32 cellular contexts compared by ENCODE assay signal in the genomic region with DNA sequence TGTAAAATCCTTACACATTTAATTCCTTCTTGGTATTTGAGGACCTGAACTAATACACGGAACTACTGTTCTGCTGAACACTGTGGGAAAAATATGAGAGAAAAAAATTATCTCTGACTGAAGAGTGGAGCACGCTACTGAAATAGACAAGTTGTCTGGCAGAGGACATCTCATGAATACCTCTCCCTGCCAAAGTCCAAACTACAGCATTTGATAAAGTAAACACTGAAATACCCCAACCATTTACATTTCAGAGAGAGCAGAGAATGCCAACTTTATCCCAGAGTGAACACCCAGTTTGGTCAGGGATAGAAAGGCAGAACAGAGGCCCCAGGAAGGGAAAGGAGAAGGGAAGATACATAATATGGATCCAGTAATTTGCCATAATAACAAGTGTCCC.
"Had no signal": no experiment of that assay in that cellular context is flagged by ENCODE, and none has a peak within 500 bp of the region (broad histone marks: within the 10 kb centered on the region; RNA-seq: fewer than 3 reads in every experiment).

No MANE protein-coding gene starts in this region.

- H3K27ac Mint-ChIP-seq: activated B cell treated with CpG ODN at 0.5 μM for 24 hours; activated CD4-positive, alpha-beta memory T cell treated with anti-CD3 and anti-CD28 coated beads for 36 hours; activated naive CD4-positive, alpha-beta T cell treated with anti-CD3 and anti-CD28 coated beads, Interleukin-2, amount 10 ng/mL, durations not matched to agents 7 days and 5 days; activated naive CD8-positive, alpha-beta T cell treated with anti-CD3 and anti-CD28 coated beads, Interleukin-2, amount 10 ng/mL, durations not matched to agents 7 days and 5 days; activated T-cell treated with anti-CD3 and anti-CD28 coated beads, Interleukin-2, amount 50 U/mL, for 24 hours; activated T-cell treated with anti-CD3 and anti-CD28 coated beads, Interleukin-2, amount 50 U/mL, for 72 hours; dendritic cell treated with granulocyte-macrophage colony-stimulating factor and Interleukin-4, amounts not matched to agents 40 ng/mL and 50 ng/mL, for 4 days; endodermal cell; T-helper 17 cell; T-helper 2 cell treated with Interferon-gamma antibody and Interleukin-4, amounts not matched to agents 5 μg/mL and 100 μg/mL, for 36 hours had no signal

- H3K27ac ChIP-seq: ascending aorta, breast epithelium, cardiac muscle cell, coronary artery, dorsolateral prefrontal cortex, WERI-Rb-1 had no signal

- H3K9me3 Mint-ChIP-seq: activated naive CD4-positive, alpha-beta T cell treated with anti-CD3 and anti-CD28 coated beads, Interleukin-2, amount 10 ng/mL, durations not matched to agents 7 days and 5 days; activated naive CD8-positive, alpha-beta T cell treated with anti-CD3 and anti-CD28 coated beads, Interleukin-2, amount 10 ng/mL, durations not matched to agents 7 days and 5 days; endodermal cell had no signal

- H3K27me3 Mint-ChIP-seq: activated B cell treated with CpG ODN at 0.5 μM for 24 hours; activated CD4-positive, alpha-beta memory T cell treated with anti-CD3 and anti-CD28 coated beads for 36 hours; activated naive CD4-positive, alpha-beta T cell treated with anti-CD3 and anti-CD28 coated beads, Interleukin-2, amount 10 ng/mL, durations not matched to agents 7 days and 5 days; activated naive CD8-positive, alpha-beta T cell treated with anti-CD3 and anti-CD28 coated beads, Interleukin-2, amount 10 ng/mL, durations not matched to agents 7 days and 5 days; activated T-cell treated with anti-CD3 and anti-CD28 coated beads, Interleukin-2, amount 50 U/mL, for 24 hours; dendritic cell treated with granulocyte-macrophage colony-stimulating factor and Interleukin-4, amounts not matched to agents 40 ng/mL and 50 ng/mL, for 4 days; T-helper 17 cell had no signal

- H3K4me1 ChIP-seq: ascending aorta, breast epithelium had no signal

- ATAC-seq: activated CD4-positive, CD25-positive, alpha-beta regulatory T cell treated with anti-CD3 and anti-CD28 coated beads, Interleukin-2, amount 50 U/mL, for 24 hours; activated naive CD4-positive, alpha-beta T cell treated with anti-CD3 and anti-CD28 coated beads, Interleukin-2, amount 50 U/mL, for 72 hours; activated T-cell treated with anti-CD3 and anti-CD28 coated beads, Interleukin-2, amount 50 U/mL, for 72 hours; esophagus mucosa; T-helper 17 cell had no signal

- H3K36me3 Mint-ChIP-seq: activated CD4-positive, alpha-beta memory T cell treated with anti-CD3 and anti-CD28 coated beads for 36 hours; activated naive CD4-positive, alpha-beta T cell treated with anti-CD3 and anti-CD28 coated beads, Interleukin-2, amount 10 ng/mL, durations not matched to agents 7 days and 5 days; activated naive CD4-positive, alpha-beta T cell treated with anti-CD3 and anti-CD28 coated beads, Interleukin-2, amount 50 U/mL, for 72 hours; activated naive CD8-positive, alpha-beta T cell treated with anti-CD3 and anti-CD28 coated beads, Interleukin-2, amount 10 ng/mL, durations not matched to agents 7 days and 5 days; brain had no signal

- H3K4me3 Mint-ChIP-seq: activated B cell treated with CpG ODN at 0.5 μM for 24 hours; activated CD4-positive, alpha-beta memory T cell treated with anti-CD3 and anti-CD28 coated beads for 36 hours; activated naive CD4-positive, alpha-beta T cell treated with anti-CD3 and anti-CD28 coated beads, Interleukin-2, amount 10 ng/mL, durations not matched to agents 7 days and 5 days; activated naive CD8-positive, alpha-beta T cell treated with anti-CD3 and anti-CD28 coated beads, Interleukin-2, amount 10 ng/mL, durations not matched to agents 7 days and 5 days; activated T-cell treated with anti-CD3 and anti-CD28 coated beads, Interleukin-2, amount 50 U/mL, for 24 hours; activated T-cell treated with anti-CD3 and anti-CD28 coated beads, Interleukin-2, amount 50 U/mL, for 72 hours; dendritic cell treated with granulocyte-macrophage colony-stimulating factor and Interleukin-4, amounts not matched to agents 40 ng/mL and 50 ng/mL, for 4 days; endodermal cell; T-helper 17 cell; T-helper 2 cell treated with Interferon-gamma antibody and Interleukin-4, amounts not matched to agents 5 μg/mL and 100 μg/mL, for 36 hours had no signal

- FAIRE-seq: frontal cortex had no signal

- H3K36me3 ChIP-seq: ascending aorta, breast epithelium, cardiac muscle cell, WERI-Rb-1 had no signal

- H3K4me3 ChIP-seq: ascending aorta, breast epithelium, cardiac muscle cell, coronary artery, dorsolateral prefrontal cortex had no signal

- H3K27me3 ChIP-seq: ascending aorta, breast epithelium, cardiac muscle cell, dorsolateral prefrontal cortex had no signal

- H3K4me1 Mint-ChIP-seq: activated B cell treated with CpG ODN at 0.5 μM for 24 hours; activated naive CD4-positive, alpha-beta T cell treated with anti-CD3 and anti-CD28 coated beads, Interleukin-2, amount 10 ng/mL, durations not matched to agents 7 days and 5 days; activated naive CD8-positive, alpha-beta T cell treated with anti-CD3 and anti-CD28 coated beads, Interleukin-2, amount 10 ng/mL, durations not matched to agents 7 days and 5 days; endodermal cell; T-helper 17 cell had no signal

- H3K9me3 ChIP-seq: ascending aorta, breast epithelium had no signal

- DNase-seq: activated B cell treated with CpG ODN at 0.5 μM for 24 hours; activated CD4-positive, alpha-beta memory T cell treated with anti-CD3 and anti-CD28 coated beads for 36 hours; activated CD4-positive, alpha-beta T cell treated with anti-CD3 and anti-CD28 coated beads for 48 hours; activated CD8-positive, alpha-beta memory T cell treated with anti-CD3 and anti-CD28 coated beads, Interleukin-2, amount 50 U/mL, for 48 hours; activated gamma-delta T cell; activated naive CD4-positive, alpha-beta T cell; activated naive CD4-positive, alpha-beta T cell treated with anti-CD3 and anti-CD28 coated beads, Interleukin-2, amount 10 ng/mL, durations not matched to agents 7 days and 5 days; activated naive CD8-positive, alpha-beta T cell treated with anti-CD3 and anti-CD28 coated beads, Interleukin-2, amount 10 ng/mL, durations not matched to agents 7 days and 5 days; activated T-cell treated with anti-CD3 and anti-CD28 coated beads for 4 hours; activated T-cell treated with anti-CD3 and anti-CD28 coated beads, Interleukin-2, amount 50 U/mL, for 24 hours; activated T-cell treated with anti-CD3 and anti-CD28 coated beads, Interleukin-2, amount 50 U/mL, for 72 hours; central memory CD4-positive, alpha-beta T cell; dorsolateral prefrontal cortex; effector memory CD4-positive, alpha-beta T cell; endodermal cell; foreskin fibroblast; head of caudate nucleus; T-helper 1 cell; T-helper 17 cell; T1000; WERI-Rb-1 had no signal
